25 cellular contexts compared by ENCODE assay signal in the genomic region with DNA sequence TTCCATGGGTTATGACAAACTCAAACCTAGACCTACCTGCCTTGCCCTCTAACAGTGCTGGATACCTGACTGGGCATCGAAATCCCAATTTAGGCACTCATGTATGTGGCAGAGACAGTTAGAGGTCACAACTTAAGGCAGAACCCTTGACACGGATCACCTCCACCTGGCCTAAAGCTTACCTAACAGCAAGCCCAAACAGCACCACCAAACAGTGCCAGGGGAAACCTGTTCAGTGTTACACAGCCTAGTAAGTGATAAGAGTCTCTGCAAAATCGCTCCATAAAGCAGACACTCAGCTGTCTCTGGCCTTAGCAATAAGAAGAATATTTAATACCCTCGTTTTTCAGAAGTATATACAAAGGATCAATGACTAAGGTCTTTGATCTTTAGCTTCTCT.
DNase-seq lines count a peak whose midpoint lies in the region; ATAC-seq, FAIRE-seq and TF ChIP-seq lines count a peak whose summit lies in the region.
"Had no signal": no experiment of that assay in that cellular context is flagged by ENCODE, and none has a peak within 500 bp of the region (broad histone marks: within the 10 kb centered on the region; RNA-seq: fewer than 3 reads in every experiment).

No MANE protein-coding gene starts in this region.

- H3K27me3 ChIP-seq in right atrium auricular region, result no peaks in the 10 kb centered on the region
- no peaks in the 10 kb centered on the region for H3K27me3 ChIP-seq in HepG2 (ENCODE audit: control insufficient read depth in 1 of 2, insufficient read depth in 2 of 2, low read length in 2 of 2)
- H3K27me3 ChIP-seq in upper lobe of right lung, result no peaks in the 10 kb centered on the region
- H3K27me3 ChIP-seq in testis, result no peaks in the 10 kb centered on the region
- H3K27me3 ChIP-seq: BLaER1 treated with 17β-estradiol and CSF1 and Interleukin-3, amounts not matched to agents 10 nM and 100 nM had no signal

- no peak overlapping the region for H3K4me2 ChIP-seq in HepG2 (ENCODE audit: low read depth, low read length)
- H3K4me2 ChIP-seq: BLaER1 treated with 17β-estradiol and CSF1 and Interleukin-3, amounts not matched to agents 10 nM and 100 nM; KMS-11 had no signal

- no peak overlapping the region for H3K27ac ChIP-seq in right atrium auricular region
- H3K27ac ChIP-seq in HepG2 (ENCODE audit: extremely low read length, insufficient read depth, low read length), result no peak overlapping the region
- no peak overlapping the region for H3K27ac ChIP-seq in upper lobe of right lung
- no peak overlapping the region for H3K27ac ChIP-seq in testis
- H3K27ac ChIP-seq: A549; BLaER1 treated with 17β-estradiol and CSF1 and Interleukin-3, amounts not matched to agents 10 nM and 100 nM; KMS-11 had no signal

- FAIRE-seq in HepG2 (lab: Jason Lieb, UNC), result peak; percentile 23
- FAIRE-seq: A549 had no signal

- CTCF ChIA-PET in HepG2 (lab: Yijun Ruan, JAX; ENCODE audit: low intra/inter-chr PET ratio, low total read pairs), result no interaction called here

- H3K79me2 ChIP-seq in HepG2 (ENCODE audit: insufficient read depth, low read length), result peaks cover 20% of the 10 kb centered on the region

- H3K4me1 Mint-ChIP-seq in chondrocyte (ENCODE audit: low read depth), result peaks cover 48% of the 10 kb centered on the region

- POLR2A ChIA-PET in HepG2 (lab: Yijun Ruan, JAX), result interaction anchor here (0.7 kb wide), 1 partner anchor 47 kb away, joined by 3 read pairs; no protein-coding TSS in a partner anchor

- H3K4me1 ChIP-seq in right atrium auricular region (peaks cover 0 to 43% of the 10 kb centered on the region in 2 donors), HepG2 (ENCODE audit: insufficient read depth, low read length) (peaks cover 60% of the 10 kb centered on the region), upper lobe of right lung (peaks cover 14% of the 10 kb centered on the region), testis (peaks cover 14% of the 10 kb centered on the region)

- H3K36me3 Mint-ChIP-seq in chondrocyte (ENCODE audit: low read depth), result no peaks in the 10 kb centered on the region
- H3K36me3 Mint-ChIP-seq: CD4-positive, alpha-beta memory T cell had no signal

- peak overlapping the region; percentile 78 for H3K27ac Mint-ChIP-seq in chondrocyte (ENCODE audit: unreplicated experiment)
- H3K27ac Mint-ChIP-seq: IgD-negative memory B cell had no signal

- peaks cover 40% of the 10 kb centered on the region for H4K20me1 ChIP-seq in HepG2 (ENCODE audit: insufficient read depth, low read length)

- BruUV-seq in HepG2 (replicated peaks; lab: Mats Ljungman, UMichigan), result no TSS peak

- TF ChIP-seq CTCF in right atrium auricular region (IDR thresholded peaks at IDR 0.05) (no peak), chondrocyte (IDR thresholded peaks at IDR 0.05) (no peak), HepG2 (CRISPR knock-in tag; IDR thresholded peaks at IDR 0.05) (no peak), upper lobe of right lung (IDR thresholded peaks at IDR 0.05) (no peak), testis (IDR thresholded peaks at IDR 0.05) (no peak), omental fat pad (IDR thresholded peaks at IDR 0.05) (no peak)

- no peak overlapping the region for H3K4me3 Mint-ChIP-seq in chondrocyte (ENCODE audit: unreplicated experiment)
- H3K4me3 Mint-ChIP-seq: CD4-positive, alpha-beta memory T cell had no signal

- no peaks in the 10 kb centered on the region for H3K27me3 Mint-ChIP-seq in chondrocyte (ENCODE audit: low read depth)
- H3K27me3 Mint-ChIP-seq: CD4-positive, alpha-beta memory T cell; IgD-negative memory B cell had no signal

- H3K9me3 ChIP-seq in right atrium auricular region, result no peaks in the 10 kb centered on the region
- H3K9me3 ChIP-seq in HepG2 (ENCODE audit: low read length), result no peaks in the 10 kb centered on the region
- no peaks in the 10 kb centered on the region for H3K9me3 ChIP-seq in upper lobe of right lung
- no peaks in the 10 kb centered on the region for H3K9me3 ChIP-seq in testis
- H3K9me3 ChIP-seq: A549; BLaER1 treated with 17β-estradiol and CSF1 and Interleukin-3, amounts not matched to agents 10 nM and 100 nM had no signal

- WGBS in HepG2 (ENCODE audit: low lambda C conversion rate), result 70% methylated on average over 4 of the region's 4 CpGs
- 68 to 72% methylated on average over 3 to 4 of the region's 4 CpGs for WGBS in testis, 2 donors

- no peak overlapping the region for H3K9ac ChIP-seq in HepG2 (ENCODE audit: insufficient read depth, low read depth, low read length)
- H3K9ac ChIP-seq: BLaER1 treated with 17β-estradiol and CSF1 and Interleukin-3, amounts not matched to agents 10 nM and 100 nM; KMS-11 had no signal

- intact Hi-C loops in left ventricle myocardium superior (cut with micrococcal nuclease), result no loop called here
- intact Hi-C loops in HepG2 (cut with micrococcal nuclease; ENCODE audit: unreplicated experiment), result no loop called here
- intact Hi-C loops in upper lobe of right lung (cut with DNase I), result no loop called here
- intact Hi-C loops in testis (cut with DNase I; ENCODE audit: low total_unique reads), result no loop called here

- H3K4me3 ChIP-seq in right atrium auricular region (no peak overlapping the region), HepG2 (replicated peaks in 1 of 3; ENCODE audit: insufficient read depth in 1 of 3, low read depth in 2 of 3, low read length in 3 of 3) (no peak overlapping the region), upper lobe of right lung (no peak overlapping the region), testis (no peak overlapping the region)
- H3K4me3 ChIP-seq: A549; BLaER1 treated with 17β-estradiol and CSF1 and Interleukin-3, amounts not matched to agents 10 nM and 100 nM had no signal

- no peak for DNase-seq in left ventricle myocardium superior
- DNase-seq in right atrium auricular region (ENCODE audit: low spot score), result no peak
- no peak for DNase-seq in chondrocyte (ENCODE audit: low spot score)
- DNase-seq in HepG2 (ENCODE audit: low spot score), result no peak
- DNase-seq in upper lobe of right lung, result no peak
- no peak for DNase-seq in testis
- DNase-seq in omental fat pad (ENCODE audit: low spot score), result no peak
- DNase-seq in kidney glomerular epithelial cell (lab: John Stamatoyannopoulos, UW), result no peak
- DNase-seq: AML-193; CD4-positive, alpha-beta memory T cell; COR-L47; DMS79 treated with DMSO at 0.1 percent for 48 hours; MM.1S; NCI-H2029; NCI-H446 treated with DMSO at 0.1 percent for 48 hours; NCI-H526; NCI-H82; NK-92 treated with Interleukin-12 subunit alpha and Interleukin-12 subunit beta, amount 100 ng/mL, for 24 hours; PC-3; SHP77 had no signal

- no peaks in the 10 kb centered on the region for H3K9me3 Mint-ChIP-seq in chondrocyte (ENCODE audit: low read depth)
- H3K9me3 Mint-ChIP-seq: CD4-positive, alpha-beta memory T cell; IgD-negative memory B cell had no signal

- H2AFZ ChIP-seq in HepG2 (ENCODE audit: low read length), result no peak overlapping the region

- TF ChIP-seq POLR2A in HepG2 (IDR thresholded peaks at IDR 0.05; ENCODE audit: insufficient read depth in 1 of 2, low read depth in 2 of 2, low read length in 2 of 2), result no peak
- TF ChIP-seq POLR2A in testis (IDR thresholded peaks at IDR 0.05), result no peak

- ATAC-seq in left ventricle myocardium superior, result peak; percentile 51
- no peak; the same call in 2 of the 3 replicates for ATAC-seq in HepG2
- peak; percentile 26 for ATAC-seq in upper lobe of right lung
- no peak for ATAC-seq in omental fat pad (ENCODE audit: low FRiP score)
- ATAC-seq: HCT116, PC-3 had no signal

- no peak for TF ChIP-seq RAD21 in HepG2 (CRISPR knock-in tag; IDR thresholded peaks at IDR 0.05)

- no peak for TF ChIP-seq EP300 in HepG2 (IDR thresholded peaks at IDR 0.05; ENCODE audit: low read depth in 2 of 2, low read length in 2 of 2)
- TF ChIP-seq EP300 in HepG2 (CRISPR knock-in tag; IDR thresholded peaks at IDR 0.05; ENCODE audit: borderline replicate concordance), result no peak

- H3K36me3 ChIP-seq in right atrium auricular region (no peaks in the 10 kb centered on the region), HepG2 (replicated peaks in 1 of 2; ENCODE audit: control insufficient read depth in 1 of 2, insufficient read depth in 2 of 2, low read length in 2 of 2) (0 out of 5 replicates have a peak, but pooled peaks cover 0 to 2% of the 10 kb centered on the region in 2 experiments), upper lobe of right lung (no peaks in the 10 kb centered on the region), testis (ENCODE audit: low read depth, missing control alignments) (no peaks in the 10 kb centered on the region)

- in situ Hi-C loops in HepG2 (cut with HindIII; ENCODE audit: extremely low pct_ligation_motif_present, low pct_unique_long_range_greater_than_20kb), result no loop called here

TF ChIP-seq in HepG2, 621 proteins besides CTCF, POLR2A, EP300 and RAD21:
- TF ChIP-seq SCMH1 (CRISPR knock-in tag; IDR thresholded peaks at IDR 0.05; ENCODE audit: borderline replicate concordance) (no peak), NFKBIZ (CRISPR knock-in tag; IDR thresholded peaks at IDR 0.05) (no peak)
- TF ChIP-seq, protein P1, sequence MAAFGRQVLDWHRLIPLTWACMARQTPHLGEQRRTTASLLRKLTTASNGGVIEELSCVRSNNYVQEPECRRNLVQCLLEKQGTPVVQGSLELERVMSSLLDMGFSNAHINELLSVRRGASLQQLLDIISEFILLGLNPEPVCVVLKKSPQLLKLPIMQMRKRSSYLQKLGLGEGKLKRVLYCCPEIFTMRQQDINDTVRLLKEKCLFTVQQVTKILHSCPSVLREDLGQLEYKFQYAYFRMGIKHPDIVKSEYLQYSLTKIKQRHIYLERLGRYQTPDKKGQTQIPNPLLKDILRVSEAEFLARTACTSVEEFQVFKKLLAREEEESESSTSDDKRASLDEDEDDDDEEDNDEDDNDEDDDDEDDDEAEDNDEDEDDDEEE (CRISPR knock-in tag; IDR thresholded peaks at IDR 0.05), result no peak

Comparison
In these comparisons a context has a peak if more than half of its experiments do, and no peak if none do; other contexts are left out.
1. ATAC-seq: peak in left ventricle myocardium superior (single experiment) and upper lobe of right lung (single experiment); none in HepG2 (single experiment) and omental fat pad (single experiment).